ENCODE assay signal across 8 cellular contexts in genomic region chr15:85527907-85528306, GRCh38.
DNase-seq lines count a peak whose midpoint lies in the region; ATAC-seq and TF ChIP-seq lines count a peak whose summit lies in the region.

No MANE protein-coding gene starts in this region.

- H3K27ac ChIP-seq in right atrium auricular region (peak overlapping the region; percentile 54 to 64), stomach (peak overlapping the region in 3 of 5 donors; percentile 13 to 33 (median 14))

- TF ChIP-seq CTCF in right atrium auricular region (IDR thresholded peaks at IDR 0.05) (no peak), stomach (IDR thresholded peaks at IDR 0.05) (no peak)

- intact Hi-C loops in stomach (cut with DNase I; ENCODE audit: low total_unique reads): no loop called here

- DNase-seq in NCI-H1417 (lab: John Stamatoyannopoulos, UW) (peak in 2 of 3 experiments; percentile 27 to 55), NCI-H1417 treated with DMSO at 0.1 percent for 48 hours (lab: John Stamatoyannopoulos, UW) (no peak), amniotic stem cell (lab: John Stamatoyannopoulos, UW) (peak; percentile 9), right atrium auricular region (ENCODE audit: low spot score) (no peak), stomach (no peak), NCI-H146 treated with DMSO at 0.1 percent for 48 hours (lab: John Stamatoyannopoulos, UW; ENCODE audit: unreplicated experiment) (no peak), G401 (ENCODE audit: low spot score) (no peak)

- no peaks in the 10 kb centered on the region for H3K27me3 ChIP-seq in right atrium auricular region
- no peaks in the 10 kb centered on the region for H3K27me3 ChIP-seq in stomach

- no peaks in the 10 kb centered on the region for H3K36me3 ChIP-seq in right atrium auricular region
- H3K36me3 ChIP-seq in stomach: peaks cover 0 to 7% (median 0%) of the 10 kb centered on the region in 4 donors

- 18 to 42% (median 20%) methylated on average over 3 of the region's 3 CpGs for WGBS in stomach, 5 donors

- TF ChIP-seq POLR2A in stomach (IDR thresholded peaks at IDR 0.05): no peak

- H3K4me1 ChIP-seq in right atrium auricular region: peaks cover 0 to 71% of the 10 kb centered on the region in 2 donors
- peaks cover under 1 to 69% (median 30%) of the 10 kb centered on the region in 4 donors for H3K4me1 ChIP-seq in stomach

- no peak for ATAC-seq in HG02840 (IDR thresholded peaks at IDR 0.05; ENCODE audit: low FRiP score, unreplicated experiment)

- in situ Hi-C loops in G401 (cut with HindIII; ENCODE audit: low sequenced_read_pairs): no loop called here

- TF ChIP-seq EP300 in stomach (IDR thresholded peaks at IDR 0.05): no peak

- no peaks in the 10 kb centered on the region for H3K9me3 ChIP-seq in right atrium auricular region
- no peaks in the 10 kb centered on the region for H3K9me3 ChIP-seq in stomach

- H3K4me3 ChIP-seq in right atrium auricular region: no peak overlapping the region
- no peak overlapping the region for H3K4me3 ChIP-seq in stomach

Comparison
In these comparisons a context has a peak if more than half of its experiments do, and no peak if none do; other contexts are left out.
1. DNase-seq: peak in NCI-H1417 (2 of 3) and amniotic stem cell (single experiment); none in NCI-H1417 treated with DMSO at 0.1 percent for 48 hours (single experiment), right atrium auricular region (single experiment), stomach (single experiment), NCI-H146 treated with DMSO at 0.1 percent for 48 hours (single experiment) and G401 (single experiment).